ENCODE assay signal across 15 cellular contexts in the genomic region with DNA sequence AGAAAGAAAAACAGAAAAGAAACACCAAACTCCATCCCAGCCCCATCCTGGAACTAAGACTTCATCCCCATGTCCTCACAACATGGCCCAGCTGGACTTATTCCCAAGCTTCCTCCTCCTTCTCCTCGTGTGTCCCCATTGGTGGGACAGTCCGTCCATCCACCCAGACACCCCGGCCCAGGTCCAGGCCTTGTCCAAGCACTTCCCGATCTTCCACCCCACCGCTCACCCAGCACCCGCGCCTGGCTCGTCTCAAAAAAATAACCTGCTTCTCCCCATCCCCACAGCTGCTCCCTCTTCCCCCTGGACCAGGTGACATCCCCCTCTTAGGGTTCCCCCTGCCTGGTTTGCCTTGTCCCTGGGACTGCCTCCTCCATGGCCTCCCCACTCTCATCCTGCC. TPM values are rescaled to one million over a fixed set of nuclear protein-coding genes. Genes with fewer than 3 reads are reported as not detected.
"Had no signal": no experiment of that assay in that cellular context is flagged by ENCODE, and none has a peak within 500 bp of the region (broad histone marks: within the 10 kb centered on the region; RNA-seq: fewer than 3 reads in every experiment).

No MANE protein-coding gene starts in this region.

- H3K36me3 Mint-ChIP-seq: neural progenitor cell, WTC11 had no signal

- H3K27ac ChIP-seq: adrenal gland, colonic mucosa, heart right ventricle, neural progenitor cell, thyroid gland, vagina had no signal

- H3K4me1 ChIP-seq: adrenal gland, colonic mucosa, neural progenitor cell, thyroid gland, vagina had no signal

- H3K36me3 ChIP-seq: adrenal gland, colonic mucosa, heart right ventricle, neural progenitor cell, thyroid gland, vagina had no signal

- H3K27ac Mint-ChIP-seq: neural progenitor cell; T-helper 1 cell treated with Interleukin-12 subunit alpha and Interleukin-12 subunit beta and Interleukin-4 antibody, amounts not matched to agents 30 μg/mL and 1 μg/mL, for 36 hours; WTC11 had no signal

- H3K4me3 Mint-ChIP-seq: neural progenitor cell; T-helper 1 cell treated with Interleukin-12 subunit alpha and Interleukin-12 subunit beta and Interleukin-4 antibody, amounts not matched to agents 30 μg/mL and 1 μg/mL, for 36 hours; WTC11 had no signal

- H3K4me2 ChIP-seq: neural progenitor cell had no signal

- H2AFZ ChIP-seq: neural progenitor cell had no signal

- ATAC-seq: heart right ventricle, WTC11 had no signal

- DNase-seq: adrenal gland; colonic mucosa; effector CD4-positive, alpha-beta T cell; heart right ventricle; posterior cingulate gyrus; stimulated activated CD4-positive, alpha-beta T cell treated with anti-CD3 and anti-CD28 coated beads, Interleukin-4, amount 100 ng/mL, for 4 hours; thyroid gland had no signal

- H3K4me3 ChIP-seq: adrenal gland, colonic mucosa, heart right ventricle, neural progenitor cell, thyroid gland, vagina had no signal

- H3K9me3 Mint-ChIP-seq: neural progenitor cell; T-helper 1 cell treated with Interleukin-12 subunit alpha and Interleukin-12 subunit beta and Interleukin-4 antibody, amounts not matched to agents 30 μg/mL and 1 μg/mL, for 36 hours; WTC11 had no signal

- H3K27me3 ChIP-seq: colonic mucosa, thyroid gland, vagina had no signal

- H3K4me1 Mint-ChIP-seq: neural progenitor cell had no signal

RNA-seq across cellular contexts. Expression of gene FCER2, which starts 1.4 kb away (rescaled TPM):
- total RNA-seq: cardiac septum, frontal cortex, lung microvascular endothelial cell, thyroid gland, vagina had no signal

RNA-seq across cellular contexts. Expression of gene MCEMP1, which starts 26.4 kb away (rescaled TPM):
- total RNA-seq: frontal cortex, lung microvascular endothelial cell, skeletal muscle tissue, vagina, WTC11 had no signal

RNA-seq across cellular contexts. Expression of gene CLEC4G, which starts 28.6 kb away (rescaled TPM):
- total RNA-seq: lung microvascular endothelial cell had no signal

RNA-seq across cellular contexts. Expression of gene RETN, which starts 34.5 kb away (rescaled TPM):
- total RNA-seq: colonic mucosa, frontal cortex, lung microvascular endothelial cell, thyroid gland, vagina, WTC11 had no signal
